1 cellular context compared by ENCODE assay signal in the genomic region with DNA sequence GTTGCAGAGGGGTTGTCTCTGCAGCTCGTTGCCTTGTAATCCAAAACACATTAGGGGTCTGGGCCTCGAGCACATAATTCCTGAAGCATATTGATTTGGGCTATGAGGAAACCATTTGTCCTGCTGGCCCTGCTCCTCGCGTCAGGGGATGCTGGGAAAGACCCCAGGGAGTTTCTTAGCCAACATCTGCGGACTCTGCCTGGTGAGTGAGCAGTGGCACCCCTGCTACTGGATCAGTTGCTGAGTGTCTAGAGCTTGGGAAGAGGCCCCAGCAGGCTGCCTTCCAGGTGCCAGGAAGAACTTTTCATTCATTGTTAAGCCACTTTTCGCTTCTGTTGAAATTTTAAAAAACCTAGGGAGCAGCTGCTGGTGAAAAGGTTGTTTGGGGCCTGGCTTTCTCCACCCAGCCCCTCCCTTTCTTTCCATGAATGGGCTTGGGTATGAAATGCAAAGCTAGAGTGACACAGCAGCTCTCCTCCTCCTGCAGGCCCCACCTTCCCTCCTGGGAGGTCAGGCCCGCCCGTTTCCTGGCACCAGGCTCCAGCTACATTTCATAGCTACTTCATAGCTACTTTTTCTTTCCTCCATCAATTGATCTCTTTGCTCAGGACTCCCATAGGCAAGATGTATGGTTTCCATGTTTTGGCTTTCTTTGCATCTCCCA.
TF ChIP-seq lines count a peak whose summit lies in the region.

No MANE protein-coding gene starts in this region.

TF ChIP-seq in K562, 482 proteins besides CTCF, POLR2A, EP300 and RAD21 (continued from another document):
- TF ChIP-seq, protein P1, sequence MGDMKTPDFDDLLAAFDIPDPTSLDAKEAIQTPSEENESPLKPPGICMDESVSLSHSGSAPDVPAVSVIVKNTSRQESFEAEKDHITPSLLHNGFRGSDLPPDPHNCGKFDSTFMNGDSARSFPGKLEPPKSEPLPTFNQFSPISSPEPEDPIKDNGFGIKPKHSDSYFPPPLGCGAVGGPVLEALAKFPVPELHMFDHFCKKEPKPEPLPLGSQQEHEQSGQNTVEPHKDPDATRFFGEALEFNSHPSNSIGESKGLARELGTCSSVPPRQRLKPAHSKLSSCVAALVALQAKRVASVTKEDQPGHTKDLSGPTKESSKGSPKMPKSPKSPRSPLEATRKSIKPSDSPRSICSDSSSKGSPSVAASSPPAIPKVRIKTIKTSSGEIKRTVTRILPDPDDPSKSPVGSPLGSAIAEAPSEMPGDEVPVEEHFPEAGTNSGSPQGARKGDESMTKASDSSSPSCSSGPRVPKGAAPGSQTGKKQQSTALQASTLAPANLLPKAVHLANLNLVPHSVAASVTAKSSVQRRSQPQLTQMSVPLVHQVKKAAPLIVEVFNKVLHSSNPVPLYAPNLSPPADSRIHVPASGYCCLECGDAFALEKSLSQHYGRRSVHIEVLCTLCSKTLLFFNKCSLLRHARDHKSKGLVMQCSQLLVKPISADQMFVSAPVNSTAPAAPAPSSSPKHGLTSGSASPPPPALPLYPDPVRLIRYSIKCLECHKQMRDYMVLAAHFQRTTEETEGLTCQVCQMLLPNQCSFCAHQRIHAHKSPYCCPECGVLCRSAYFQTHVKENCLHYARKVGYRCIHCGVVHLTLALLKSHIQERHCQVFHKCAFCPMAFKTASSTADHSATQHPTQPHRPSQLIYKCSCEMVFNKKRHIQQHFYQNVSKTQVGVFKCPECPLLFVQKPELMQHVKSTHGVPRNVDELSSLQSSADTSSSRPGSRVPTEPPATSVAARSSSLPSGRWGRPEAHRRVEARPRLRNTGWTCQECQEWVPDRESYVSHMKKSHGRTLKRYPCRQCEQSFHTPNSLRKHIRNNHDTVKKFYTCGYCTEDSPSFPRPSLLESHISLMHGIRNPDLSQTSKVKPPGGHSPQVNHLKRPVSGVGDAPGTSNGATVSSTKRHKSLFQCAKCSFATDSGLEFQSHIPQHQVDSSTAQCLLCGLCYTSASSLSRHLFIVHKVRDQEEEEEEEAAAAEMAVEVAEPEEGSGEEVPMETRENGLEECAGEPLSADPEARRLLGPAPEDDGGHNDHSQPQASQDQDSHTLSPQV (IDR thresholded peaks at IDR 0.05): peak; percentile 2; the same call in 1 of the 2 replicates
- TF ChIP-seq, protein P2, sequence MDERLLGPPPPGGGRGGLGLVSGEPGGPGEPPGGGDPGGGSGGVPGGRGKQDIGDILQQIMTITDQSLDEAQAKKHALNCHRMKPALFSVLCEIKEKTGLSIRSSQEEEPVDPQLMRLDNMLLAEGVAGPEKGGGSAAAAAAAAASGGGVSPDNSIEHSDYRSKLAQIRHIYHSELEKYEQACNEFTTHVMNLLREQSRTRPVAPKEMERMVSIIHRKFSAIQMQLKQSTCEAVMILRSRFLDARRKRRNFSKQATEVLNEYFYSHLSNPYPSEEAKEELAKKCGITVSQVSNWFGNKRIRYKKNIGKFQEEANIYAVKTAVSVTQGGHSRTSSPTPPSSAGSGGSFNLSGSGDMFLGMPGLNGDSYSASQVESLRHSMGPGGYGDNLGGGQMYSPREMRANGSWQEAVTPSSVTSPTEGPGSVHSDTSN (CRISPR knock-in tag; IDR thresholded peaks at IDR 0.05; ENCODE audit: low read depth): no peak
- TF ChIP-seq, protein P2 (tag; conservative IDR thresholded peaks at IDR 0.05; ENCODE audit: low read depth): peak; percentile 63
- TF ChIP-seq, protein P3, sequence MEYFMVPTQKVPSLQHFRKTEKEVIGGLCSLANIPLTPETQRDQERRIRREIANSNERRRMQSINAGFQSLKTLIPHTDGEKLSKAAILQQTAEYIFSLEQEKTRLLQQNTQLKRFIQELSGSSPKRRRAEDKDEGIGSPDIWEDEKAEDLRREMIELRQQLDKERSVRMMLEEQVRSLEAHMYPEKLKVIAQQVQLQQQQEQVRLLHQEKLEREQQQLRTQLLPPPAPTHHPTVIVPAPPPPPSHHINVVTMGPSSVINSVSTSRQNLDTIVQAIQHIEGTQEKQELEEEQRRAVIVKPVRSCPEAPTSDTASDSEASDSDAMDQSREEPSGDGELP (CRISPR knock-in tag; IDR thresholded peaks at IDR 0.05; ENCODE audit: borderline replicate concordance): peak; percentile 20; the same call in 1 of the 2 replicates
- TF ChIP-seq NFE2 (IDR thresholded peaks at IDR 0.05; ENCODE audit: low read depth) (peak; percentile 81), MAFG (tag; conservative IDR thresholded peaks at IDR 0.05) (peak; percentile 56), ZNF316 (IDR thresholded peaks at IDR 0.05) (peak; percentile 65; the same call in 1 of the 2 replicates), POLR2G (IDR thresholded peaks at IDR 0.05; ENCODE audit: low read depth, low read length) (0 out of 2 replicates have a peak, but pooled peaks have one; percentile 7), MAFF (IDR thresholded peaks at IDR 0.05; ENCODE audit: low read length) (peak; percentile 31; the same call in 1 of the 2 replicates), GTF2A2 (tag; IDR thresholded peaks at IDR 0.05) (no peak), MAFK (IDR thresholded peaks at IDR 0.05; ENCODE audit: low read length) (peak; percentile 54; the same call in 1 of the 2 replicates)
- TF ChIP-seq, protein P4, sequence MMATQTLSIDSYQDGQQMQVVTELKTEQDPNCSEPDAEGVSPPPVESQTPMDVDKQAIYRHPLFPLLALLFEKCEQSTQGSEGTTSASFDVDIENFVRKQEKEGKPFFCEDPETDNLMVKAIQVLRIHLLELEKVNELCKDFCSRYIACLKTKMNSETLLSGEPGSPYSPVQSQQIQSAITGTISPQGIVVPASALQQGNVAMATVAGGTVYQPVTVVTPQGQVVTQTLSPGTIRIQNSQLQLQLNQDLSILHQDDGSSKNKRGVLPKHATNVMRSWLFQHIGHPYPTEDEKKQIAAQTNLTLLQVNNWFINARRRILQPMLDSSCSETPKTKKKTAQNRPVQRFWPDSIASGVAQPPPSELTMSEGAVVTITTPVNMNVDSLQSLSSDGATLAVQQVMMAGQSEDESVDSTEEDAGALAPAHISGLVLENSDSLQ (IDR thresholded peaks at IDR 0.05): peak; percentile 86
- TF ChIP-seq, protein P5, sequence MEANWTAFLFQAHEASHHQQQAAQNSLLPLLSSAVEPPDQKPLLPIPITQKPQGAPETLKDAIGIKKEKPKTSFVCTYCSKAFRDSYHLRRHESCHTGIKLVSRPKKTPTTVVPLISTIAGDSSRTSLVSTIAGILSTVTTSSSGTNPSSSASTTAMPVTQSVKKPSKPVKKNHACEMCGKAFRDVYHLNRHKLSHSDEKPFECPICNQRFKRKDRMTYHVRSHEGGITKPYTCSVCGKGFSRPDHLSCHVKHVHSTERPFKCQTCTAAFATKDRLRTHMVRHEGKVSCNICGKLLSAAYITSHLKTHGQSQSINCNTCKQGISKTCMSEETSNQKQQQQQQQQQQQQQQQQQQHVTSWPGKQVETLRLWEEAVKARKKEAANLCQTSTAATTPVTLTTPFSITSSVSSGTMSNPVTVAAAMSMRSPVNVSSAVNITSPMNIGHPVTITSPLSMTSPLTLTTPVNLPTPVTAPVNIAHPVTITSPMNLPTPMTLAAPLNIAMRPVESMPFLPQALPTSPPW (CRISPR knock-in tag; IDR thresholded peaks at IDR 0.05): peak; percentile 66; the same call in 1 of the 2 replicates
TF ChIP-seq in K562: peak in this region for 12.
